ENCODE assay signal across 17 cellular contexts in genomic region chr14:104388011-104388521, GRCh38.
DNase-seq lines count a peak whose midpoint lies in the region; ATAC-seq and TF ChIP-seq lines count a peak whose summit lies in the region.
"Had no signal": no experiment of that assay in that cellular context is flagged by ENCODE, and none has a peak within 500 bp of the region (broad histone marks: within the 10 kb centered on the region; RNA-seq: fewer than 3 reads in every experiment).

No MANE protein-coding gene starts in this region.

- no peak for TF ChIP-seq CTCF in natural killer cell (IDR thresholded peaks at IDR 0.05)

- no peaks in the 10 kb centered on the region for H3K36me3 Mint-ChIP-seq in activated CD4-positive, alpha-beta memory T cell treated with anti-CD3 and anti-CD28 coated beads for 36 hours
- no peaks in the 10 kb centered on the region for H3K36me3 Mint-ChIP-seq in naive thymus-derived CD8-positive, alpha-beta T cell
- no peaks in the 10 kb centered on the region for H3K36me3 Mint-ChIP-seq in natural killer cell
- H3K36me3 Mint-ChIP-seq: memory B cell had no signal

- intact Hi-C loops in activated CD4-positive, alpha-beta memory T cell treated with anti-CD3 and anti-CD28 coated beads for 36 hours (cut with micrococcal nuclease) = no loop called here
- intact Hi-C loops in natural killer cell (cut with micrococcal nuclease) = no loop called here

- POLR2A ChIA-PET in activated CD4-positive, alpha-beta memory T cell treated with anti-CD3 and anti-CD28 coated beads for 36 hours (lab: Charles Lee) = no interaction called here
- POLR2A ChIA-PET in naive thymus-derived CD8-positive, alpha-beta T cell (lab: Charles Lee) = no interaction called here

- H3K4me1 Mint-ChIP-seq in stimulated activated naive CD8-positive, alpha-beta T cell treated with anti-CD3 and anti-CD28 coated beads, Interleukin-15, amount 100 ng/mL, for 72 hours = peaks cover 52% of the 10 kb centered on the region
- H3K4me1 Mint-ChIP-seq in activated CD4-positive, alpha-beta memory T cell treated with anti-CD3 and anti-CD28 coated beads for 36 hours (ENCODE audit: low read depth) = peaks cover 41% of the 10 kb centered on the region
- H3K4me1 Mint-ChIP-seq in naive thymus-derived CD8-positive, alpha-beta T cell = peaks cover 30 to 62% (median 60%) of the 10 kb centered on the region in 4 donors
- peaks cover 30 to 38% of the 10 kb centered on the region in 2 donors for H3K4me1 Mint-ChIP-seq in natural killer cell

- no peak overlapping the region for H3K4me3 Mint-ChIP-seq in stimulated activated naive CD8-positive, alpha-beta T cell treated with anti-CD3 and anti-CD28 coated beads, Interleukin-15, amount 100 ng/mL, for 72 hours
- H3K4me3 Mint-ChIP-seq in activated CD4-positive, alpha-beta memory T cell treated with anti-CD3 and anti-CD28 coated beads for 36 hours = no peak overlapping the region
- H3K4me3 Mint-ChIP-seq in naive thymus-derived CD8-positive, alpha-beta T cell = peak overlapping the region in 1 of 10 donors; percentile 9
- no peak overlapping the region for H3K4me3 Mint-ChIP-seq in natural killer cell
- H3K4me3 Mint-ChIP-seq: activated T-cell treated with anti-CD3 and anti-CD28 coated beads, Interleukin-2, amount 50 U/mL, for 4 hours; memory B cell had no signal

- ATAC-seq in stimulated activated naive CD8-positive, alpha-beta T cell treated with anti-CD3 and anti-CD28 coated beads, Interleukin-15, amount 100 ng/mL, for 72 hours = no peak
- ATAC-seq in stimulated activated naive CD8-positive, alpha-beta T cell treated with anti-CD3 and anti-CD28 coated beads, Interleukin-15, Interleukin-2, amounts not matched to agents 100 U/mL and 50 U/mL, for 24 hours = no peak
- no peak for ATAC-seq in naive thymus-derived CD8-positive, alpha-beta T cell
- ATAC-seq in natural killer cell = no peak
- ATAC-seq: activated T-cell treated with anti-CD3 and anti-CD28 coated beads, Interleukin-2, amount 50 U/mL, for 4 hours; body of pancreas; GM12878; K562 had no signal

- CTCF ChIA-PET in activated CD4-positive, alpha-beta memory T cell treated with anti-CD3 and anti-CD28 coated beads for 36 hours (lab: Charles Lee) = no interaction called here

- DNase-seq in stimulated activated naive CD8-positive, alpha-beta T cell treated with anti-CD3 and anti-CD28 coated beads, Interleukin-15, amount 100 ng/mL, for 72 hours = no peak
- DNase-seq in stimulated activated naive CD8-positive, alpha-beta T cell treated with anti-CD3 and anti-CD28 coated beads, Interleukin-15, Interleukin-2, amounts not matched to agents 100 U/mL and 50 U/mL, for 24 hours = no peak
- DNase-seq in activated CD4-positive, alpha-beta memory T cell treated with anti-CD3 and anti-CD28 coated beads for 36 hours = peak; percentile 3
- peak in 2 of 10 donors; percentile 15 to 55 for DNase-seq in naive thymus-derived CD8-positive, alpha-beta T cell
- no peak for DNase-seq in central memory CD4-positive, alpha-beta T cell
- DNase-seq in DMS114 treated with DMSO at 0.1 percent for 48 hours (lab: John Stamatoyannopoulos, UW; ENCODE audit: unreplicated experiment) (no peak), natural killer cell (no peak)
- DNase-seq: activated CD4-positive, alpha-beta T cell treated with anti-CD3 and anti-CD28 coated beads, Interleukin-2, amount 50 U/mL, for 1 hour; activated T-cell treated with anti-CD3 and anti-CD28 coated beads, Interleukin-2, amount 50 U/mL, for 4 hours; DND-41; MG63; NCI-H2171 treated with DMSO at 0.1 percent for 48 hours; WERI-Rb-1 had no signal

- peak overlapping the region; percentile 19 to 24 for H3K27ac Mint-ChIP-seq in stimulated activated naive CD8-positive, alpha-beta T cell treated with anti-CD3 and anti-CD28 coated beads, Interleukin-15, amount 100 ng/mL, for 72 hours
- no peak overlapping the region for H3K27ac Mint-ChIP-seq in activated CD4-positive, alpha-beta memory T cell treated with anti-CD3 and anti-CD28 coated beads for 36 hours
- peak overlapping the region in 8 of 10 donors; percentile 66 to 99 (median 87) for H3K27ac Mint-ChIP-seq in naive thymus-derived CD8-positive, alpha-beta T cell
- no peak overlapping the region for H3K27ac Mint-ChIP-seq in natural killer cell
- H3K27ac Mint-ChIP-seq: memory B cell had no signal

- no peaks in the 10 kb centered on the region for H3K9me3 Mint-ChIP-seq in stimulated activated naive CD8-positive, alpha-beta T cell treated with anti-CD3 and anti-CD28 coated beads, Interleukin-15, amount 100 ng/mL, for 72 hours
- no peaks in the 10 kb centered on the region for H3K9me3 Mint-ChIP-seq in activated CD4-positive, alpha-beta memory T cell treated with anti-CD3 and anti-CD28 coated beads for 36 hours
- H3K9me3 Mint-ChIP-seq in naive thymus-derived CD8-positive, alpha-beta T cell = peaks cover 0 to 2% (median 0%) of the 10 kb centered on the region in 9 donors
- no peaks in the 10 kb centered on the region for H3K9me3 Mint-ChIP-seq in natural killer cell
- H3K9me3 Mint-ChIP-seq: activated T-cell treated with anti-CD3 and anti-CD28 coated beads, Interleukin-2, amount 50 U/mL, for 4 hours; memory B cell had no signal

- H3K27me3 Mint-ChIP-seq in stimulated activated naive CD8-positive, alpha-beta T cell treated with anti-CD3 and anti-CD28 coated beads, Interleukin-15, amount 100 ng/mL, for 72 hours = no peaks in the 10 kb centered on the region
- H3K27me3 Mint-ChIP-seq in activated CD4-positive, alpha-beta memory T cell treated with anti-CD3 and anti-CD28 coated beads for 36 hours = no peaks in the 10 kb centered on the region
- H3K27me3 Mint-ChIP-seq in naive thymus-derived CD8-positive, alpha-beta T cell = no peaks in the 10 kb centered on the region
- H3K27me3 Mint-ChIP-seq in natural killer cell (ENCODE audit: low read depth in 2 of 2) = peaks cover 0 to 2% of the 10 kb centered on the region in 2 donors

Comparison
In these comparisons a context has a peak if more than half of its experiments do, and no peak if none do; other contexts are left out.
1. H3K27ac Mint-ChIP-seq: peak in stimulated activated naive CD8-positive, alpha-beta T cell treated with anti-CD3 and anti-CD28 coated beads, Interleukin-15, amount 100 ng/mL, for 72 hours (2 of 2) and naive thymus-derived CD8-positive, alpha-beta T cell (8 of 10); none in activated CD4-positive, alpha-beta memory T cell treated with anti-CD3 and anti-CD28 coated beads for 36 hours (single experiment) and natural killer cell (0 of 2).